In genomic region chr1:116387551-116387950, GRCh38 we compare ENCODE assay signal across 18 cellular contexts. TPM values are rescaled to one million over a fixed set of nuclear protein-coding genes. Genes with fewer than 3 reads are reported as not detected.
DNase-seq lines count a peak whose midpoint lies in the region; ATAC-seq and TF ChIP-seq lines count a peak whose summit lies in the region.
"Had no signal": no experiment of that assay in that cellular context is flagged by ENCODE, and none has a peak within 500 bp of the region (broad histone marks: within the 10 kb centered on the region; RNA-seq: fewer than 3 reads in every experiment).

No MANE protein-coding gene starts in this region.

- peaks cover 88% of the 10 kb centered on the region for H3K4me1 Mint-ChIP-seq in activated naive CD4-positive, alpha-beta T cell treated with anti-CD3 and anti-CD28 coated beads, Interleukin-2, amount 50 U/mL, for 24 hours
- peaks cover 73% of the 10 kb centered on the region for H3K4me1 Mint-ChIP-seq in CD8-positive, alpha-beta T cell (ENCODE audit: low read depth)
- peaks cover 65 to 87% (median 86%) of the 10 kb centered on the region in 3 donors for H3K4me1 Mint-ChIP-seq in T-cell
- H3K4me1 Mint-ChIP-seq in naive thymus-derived CD8-positive, alpha-beta T cell, result peaks cover 22 to 83% (median 62%) of the 10 kb centered on the region in 4 donors
- H3K4me1 Mint-ChIP-seq: H9 had no signal

- no peaks in the 10 kb centered on the region for H3K27me3 ChIP-seq in CD8-positive, alpha-beta T cell (ENCODE audit: insufficient read depth, low read length)
- H3K27me3 ChIP-seq in colonic mucosa, result no peaks in the 10 kb centered on the region

- no peaks in the 10 kb centered on the region for H3K9me3 Mint-ChIP-seq in activated naive CD4-positive, alpha-beta T cell treated with anti-CD3 and anti-CD28 coated beads, Interleukin-2, amount 50 U/mL, for 24 hours
- H3K9me3 Mint-ChIP-seq in CD8-positive, alpha-beta T cell, result no peaks in the 10 kb centered on the region
- no peaks in the 10 kb centered on the region for H3K9me3 Mint-ChIP-seq in T-cell
- no peaks in the 10 kb centered on the region for H3K9me3 Mint-ChIP-seq in naive thymus-derived CD8-positive, alpha-beta T cell
- H3K9me3 Mint-ChIP-seq: CD8-positive, alpha-beta memory T cell had no signal

- no peak for DNase-seq in activated naive CD4-positive, alpha-beta T cell (lab: John Stamatoyannopoulos, UW)
- no peak for DNase-seq in CD8-positive, alpha-beta T cell
- DNase-seq in T-cell (no peak), SW 1271 (lab: John Stamatoyannopoulos, UW) (no peak), colonic mucosa (no peak)
- DNase-seq in naive thymus-derived CD8-positive, alpha-beta T cell, result no peak
- DNase-seq: CD8-positive, alpha-beta memory T cell; DMS79; H9; NCI-H1105 treated with DMSO at 0.1 percent for 48 hours; NCI-H187; NCI-H345; NCI-H69; OCI-M1; SIG-M5 had no signal

- no peak for ATAC-seq in CD8-positive, alpha-beta T cell
- ATAC-seq in T-cell (replicated peaks in 1 of 4) (no peak), GM19467 (IDR thresholded peaks at IDR 0.05; ENCODE audit: unreplicated experiment) (no peak)
- ATAC-seq in naive thymus-derived CD8-positive, alpha-beta T cell, result no peak

- H3K27ac Mint-ChIP-seq in activated naive CD4-positive, alpha-beta T cell treated with anti-CD3 and anti-CD28 coated beads, Interleukin-2, amount 50 U/mL, for 24 hours, result peak overlapping the region; percentile 71
- peak overlapping the region; percentile 30 for H3K27ac Mint-ChIP-seq in CD8-positive, alpha-beta T cell
- H3K27ac Mint-ChIP-seq in T-cell, result peak overlapping the region; percentile 24 to 46
- peak overlapping the region; percentile 29 to 92 (median 64) for H3K27ac Mint-ChIP-seq in naive thymus-derived CD8-positive, alpha-beta T cell
- H3K27ac Mint-ChIP-seq: B cell, H9 had no signal

- intact Hi-C loops in CD8-positive, alpha-beta T cell (cut with DNase I, micrococcal nuclease), result loop anchor here in 1 of 2 experiments (5.0 kb wide), 1 partner anchor 155 kb away; no protein-coding TSS in a partner anchor
- intact Hi-C loops in colonic mucosa (cut with DNase I), result no loop called here

- POLR2A ChIA-PET in CD8-positive, alpha-beta T cell (lab: Charles Lee), result interaction anchor here (2.6 kb wide), 1 partner anchor 13 kb away, joined by 8 read pairs; no protein-coding TSS in a partner anchor
- POLR2A ChIA-PET in T-cell (lab: Charles Lee), result no interaction called here
- POLR2A ChIA-PET in naive thymus-derived CD8-positive, alpha-beta T cell (lab: Charles Lee), result interaction anchor here (0.5 to 1.7 kb wide), 2 partner anchors 11 to 60 kb away, joined by 3 to 11 read pairs; no protein-coding TSS in a partner anchor

- H3K27me3 Mint-ChIP-seq in activated naive CD4-positive, alpha-beta T cell treated with anti-CD3 and anti-CD28 coated beads, Interleukin-2, amount 50 U/mL, for 24 hours, result no peaks in the 10 kb centered on the region
- H3K27me3 Mint-ChIP-seq in CD8-positive, alpha-beta T cell (ENCODE audit: low read depth), result no peaks in the 10 kb centered on the region
- no peaks in the 10 kb centered on the region for H3K27me3 Mint-ChIP-seq in T-cell
- no peaks in the 10 kb centered on the region for H3K27me3 Mint-ChIP-seq in naive thymus-derived CD8-positive, alpha-beta T cell
- H3K27me3 Mint-ChIP-seq: B cell; CD8-positive, alpha-beta memory T cell had no signal

- H3K9me3 ChIP-seq in CD8-positive, alpha-beta T cell (ENCODE audit: low read length), result no peaks in the 10 kb centered on the region
- no peaks in the 10 kb centered on the region for H3K9me3 ChIP-seq in colonic mucosa

- H3K4me1 ChIP-seq in CD8-positive, alpha-beta T cell (ENCODE audit: insufficient read depth, low read length), result peaks cover 27% of the 10 kb centered on the region
- H3K4me1 ChIP-seq in colonic mucosa, result peaks cover 3% of the 10 kb centered on the region

- H3K9ac ChIP-seq in colonic mucosa (ENCODE audit: low read depth in 2 of 2, low read length in 2 of 2), result no peak overlapping the region

- H3K36me3 ChIP-seq in CD8-positive, alpha-beta T cell (ENCODE audit: insufficient read depth, low read length), result peaks cover 79% of the 10 kb centered on the region
- H3K36me3 ChIP-seq in colonic mucosa, result peaks cover 30% of the 10 kb centered on the region

- H3K27ac ChIP-seq in CD8-positive, alpha-beta T cell (ENCODE audit: low read depth, low read length), result no peak overlapping the region
- H3K27ac ChIP-seq in colonic mucosa, result no peak overlapping the region

- no peak overlapping the region for H3K4me3 ChIP-seq in CD8-positive, alpha-beta T cell (ENCODE audit: low read depth, low read length)
- H3K4me3 ChIP-seq in colonic mucosa, result no peak overlapping the region

- TF ChIP-seq CTCF in CD8-positive, alpha-beta T cell (IDR thresholded peaks at IDR 0.05), result no peak
- no peak for TF ChIP-seq CTCF in colonic mucosa (IDR thresholded peaks at IDR 0.05)

- H3K36me3 Mint-ChIP-seq in activated naive CD4-positive, alpha-beta T cell treated with anti-CD3 and anti-CD28 coated beads, Interleukin-2, amount 50 U/mL, for 24 hours, result peaks cover 24% of the 10 kb centered on the region
- peaks cover 91% of the 10 kb centered on the region for H3K36me3 Mint-ChIP-seq in CD8-positive, alpha-beta T cell
- H3K36me3 Mint-ChIP-seq in T-cell, result peaks cover 71% of the 10 kb centered on the region
- H3K36me3 Mint-ChIP-seq in naive thymus-derived CD8-positive, alpha-beta T cell, result peaks cover 11 to 93% (median 47%) of the 10 kb centered on the region in 3 donors

- CTCF ChIA-PET in CD8-positive, alpha-beta T cell (lab: Charles Lee), result interaction anchor here (1.8 to 2.2 kb wide), 2 partner anchors 98 to 218 kb away, joined by 5 to 8 read pairs; no protein-coding TSS in a partner anchor
- CTCF ChIA-PET in T-cell (lab: Charles Lee), result interaction anchor here (1.2 to 1.6 kb wide), 2 partner anchors 20 to 246 kb away, joined by 3 read pairs; no protein-coding TSS in a partner anchor

- H3K4me3 Mint-ChIP-seq in activated naive CD4-positive, alpha-beta T cell treated with anti-CD3 and anti-CD28 coated beads, Interleukin-2, amount 50 U/mL, for 24 hours, result peak overlapping the region; percentile 37
- no peak overlapping the region for H3K4me3 Mint-ChIP-seq in CD8-positive, alpha-beta T cell
- H3K4me3 Mint-ChIP-seq in T-cell, result no peak overlapping the region
- peak overlapping the region in 1 of 10 donors; percentile 8 for H3K4me3 Mint-ChIP-seq in naive thymus-derived CD8-positive, alpha-beta T cell
- H3K4me3 Mint-ChIP-seq: B cell; CD8-positive, alpha-beta memory T cell; H9 had no signal

RNA-seq across cellular contexts. Expression of gene ATP1A1, which starts 14.5 kb away (rescaled TPM):
- total RNA-seq in CD8-positive, alpha-beta T cell, result 100 to 1,000 TPM; 204 to 211 TPM
- total RNA-seq in T-cell (100 to 1,000 TPM; 230 to 292 (median 266) TPM), colonic mucosa (100 to 1,000 TPM; 718 to 936 TPM)
- 100 to 1,000 TPM; 248 to 261 TPM for total RNA-seq in naive thymus-derived CD8-positive, alpha-beta T cell
- 10 to 100 TPM; 59.1 to 65.0 (median 60.6) TPM for polyA plus RNA-seq in naive thymus-derived CD8-positive, alpha-beta T cell

Comparison
In these comparisons a context has a peak if more than half of its experiments do, and no peak if none do; other contexts are left out.
1. POLR2A ChIA-PET loops: an anchor here in CD8-positive, alpha-beta T cell (2.6 kb wide) and naive thymus-derived CD8-positive, alpha-beta T cell (0.5 to 1.7 kb wide); none called in T-cell.